In genomic region chr11:115266066-115266465, GRCh38 we compare ENCODE assay signal across 30 cellular contexts.
"Had no signal": no experiment of that assay in that cellular context is flagged by ENCODE, and none has a peak within 500 bp of the region (broad histone marks: within the 10 kb centered on the region; RNA-seq: fewer than 3 reads in every experiment).

No MANE protein-coding gene starts in this region.

- H3K79me2 ChIP-seq: hepatocyte, parathyroid adenoma had no signal

- H3K27ac Mint-ChIP-seq: activated B cell treated with CpG ODN at 0.5 μM for 24 hours; activated CD8-positive, alpha-beta T cell treated with anti-CD3 and anti-CD28 coated beads for 36 hours; activated naive CD4-positive, alpha-beta T cell treated with anti-CD3 and anti-CD28 coated beads, Interleukin-2, amount 50 U/mL, for 24 hours; activated T-helper 17 cell treated with anti-CD3 and anti-CD28 coated beads, Interleukin-2, amount 50 U/mL, for 72 hours; memory B cell; naive thymus-derived CD4-positive, alpha-beta T cell; stimulated activated naive B cell treated with anti-CD40 and anti-IgM and Interleukin-4, amounts not matched to agents 10 μg/mL and 1 μg/mL and 100 μg/mL, for 72 hours; T-helper 2 cell treated with Interferon-gamma antibody and Interleukin-4, amounts not matched to agents 5 μg/mL and 100 μg/mL, for 36 hours had no signal

- H3K27ac ChIP-seq: epithelial cell of prostate, gastrocnemius medialis, hepatocyte, parathyroid adenoma, psoas muscle, right atrium auricular region, stomach, thyroid gland, upper lobe of left lung had no signal

- H3K27me3 Mint-ChIP-seq: activated B cell treated with CpG ODN at 0.5 μM for 24 hours, memory B cell had no signal

- H3K4me3 ChIP-seq: gastrocnemius medialis, hepatocyte, psoas muscle, right atrium auricular region, stomach, thyroid gland, upper lobe of left lung had no signal

- H2AFZ ChIP-seq: hepatocyte, parathyroid adenoma had no signal

- H3K4me1 ChIP-seq: parathyroid adenoma had no signal

- H3K27me3 ChIP-seq: gastrocnemius medialis, hepatocyte, right atrium auricular region, stomach, thyroid gland, upper lobe of left lung had no signal

- H3K36me3 ChIP-seq: gastrocnemius medialis, right atrium auricular region, stomach, thyroid gland, upper lobe of left lung had no signal

- ATAC-seq: activated CD8-positive, alpha-beta T cell treated with anti-CD3 and anti-CD28 coated beads for 36 hours; activated T-cell treated with anti-CD3 and anti-CD28 coated beads, Interleukin-2, amount 50 U/mL, for 4 hours; activated T-helper 17 cell treated with anti-CD3 and anti-CD28 coated beads, Interleukin-2, amount 50 U/mL, for 72 hours; gastrocnemius medialis; left colon; naive thymus-derived CD4-positive, alpha-beta T cell; psoas muscle; stimulated activated naive B cell treated with anti-CD40 and anti-IgM and Interleukin-4, amounts not matched to agents 10 μg/mL and 1 μg/mL and 100 μg/mL, for 72 hours had no signal

- DNase-seq: activated B cell treated with CpG ODN at 0.5 μM for 24 hours; activated CD4-positive, alpha-beta T cell treated with anti-CD3 and anti-CD28 coated beads, Interleukin-2, amount 50 U/mL, for 1 hour; activated CD8-positive, alpha-beta T cell treated with anti-CD3 and anti-CD28 coated beads for 36 hours; activated gamma-delta T cell treated with Interleukin-2 at 50 U/mL for 16 hours; activated T-cell treated with anti-CD3 and anti-CD28 coated beads, Interleukin-2, amount 50 U/mL, for 4 hours; dermis blood vessel endothelial cell; effector CD4-positive, alpha-beta T cell; gastrocnemius medialis; islet precursor cell; left colon; midbrain; naive thymus-derived CD4-positive, alpha-beta T cell; nucleus accumbens; psoas muscle; stimulated activated CD4-positive, alpha-beta T cell treated with anti-CD3 and anti-CD28 coated beads, Interleukin-15, amount 100 ng/mL, for 24 hours; stimulated activated CD4-positive, alpha-beta T cell treated with anti-CD3 and anti-CD28 coated beads, Interleukin-2, amount 100 ng/mL, for 24 hours; stimulated activated naive B cell treated with anti-CD40 and anti-IgM and Interleukin-4, amounts not matched to agents 10 μg/mL and 1 μg/mL and 100 μg/mL, for 72 hours; stomach; thyroid gland; upper lobe of left lung had no signal

- H3K4me1 Mint-ChIP-seq: activated B cell treated with CpG ODN at 0.5 μM for 24 hours; activated naive CD4-positive, alpha-beta T cell treated with anti-CD3 and anti-CD28 coated beads, Interleukin-2, amount 50 U/mL, for 24 hours; activated T-helper 17 cell treated with anti-CD3 and anti-CD28 coated beads, Interleukin-2, amount 50 U/mL, for 72 hours; memory B cell; naive thymus-derived CD4-positive, alpha-beta T cell; stimulated activated naive B cell treated with anti-CD40 and anti-IgM and Interleukin-4, amounts not matched to agents 10 μg/mL and 1 μg/mL and 100 μg/mL, for 72 hours had no signal

- H3K4me3 Mint-ChIP-seq: activated B cell treated with CpG ODN at 0.5 μM for 24 hours; activated CD8-positive, alpha-beta T cell treated with anti-CD3 and anti-CD28 coated beads for 36 hours; activated naive CD4-positive, alpha-beta T cell treated with anti-CD3 and anti-CD28 coated beads, Interleukin-2, amount 50 U/mL, for 24 hours; activated T-cell treated with anti-CD3 and anti-CD28 coated beads, Interleukin-2, amount 50 U/mL, for 4 hours; activated T-helper 17 cell treated with anti-CD3 and anti-CD28 coated beads, Interleukin-2, amount 50 U/mL, for 72 hours; memory B cell; naive thymus-derived CD4-positive, alpha-beta T cell; neural crest cell; stimulated activated naive B cell treated with anti-CD40 and anti-IgM and Interleukin-4, amounts not matched to agents 10 μg/mL and 1 μg/mL and 100 μg/mL, for 72 hours; T-helper 2 cell treated with Interferon-gamma antibody and Interleukin-4, amounts not matched to agents 5 μg/mL and 100 μg/mL, for 36 hours had no signal

- H3K9me3 Mint-ChIP-seq: activated B cell treated with CpG ODN at 0.5 μM for 24 hours; activated CD8-positive, alpha-beta T cell treated with anti-CD3 and anti-CD28 coated beads for 36 hours; activated naive CD4-positive, alpha-beta T cell treated with anti-CD3 and anti-CD28 coated beads, Interleukin-2, amount 50 U/mL, for 24 hours; activated T-cell treated with anti-CD3 and anti-CD28 coated beads, Interleukin-2, amount 50 U/mL, for 4 hours; activated T-helper 17 cell treated with anti-CD3 and anti-CD28 coated beads, Interleukin-2, amount 50 U/mL, for 72 hours; memory B cell; neural crest cell; stimulated activated naive B cell treated with anti-CD40 and anti-IgM and Interleukin-4, amounts not matched to agents 10 μg/mL and 1 μg/mL and 100 μg/mL, for 72 hours; T-helper 2 cell treated with Interferon-gamma antibody and Interleukin-4, amounts not matched to agents 5 μg/mL and 100 μg/mL, for 36 hours had no signal

- H3K36me3 Mint-ChIP-seq: activated naive CD4-positive, alpha-beta T cell treated with anti-CD3 and anti-CD28 coated beads, Interleukin-2, amount 50 U/mL, for 24 hours; memory B cell; naive thymus-derived CD4-positive, alpha-beta T cell; stimulated activated naive B cell treated with anti-CD40 and anti-IgM and Interleukin-4, amounts not matched to agents 10 μg/mL and 1 μg/mL and 100 μg/mL, for 72 hours had no signal

- H3K9me3 ChIP-seq: gastrocnemius medialis, psoas muscle, right atrium auricular region, stomach, thyroid gland, upper lobe of left lung had no signal

- H3K9ac ChIP-seq: parathyroid adenoma had no signal

- FAIRE-seq: colon had no signal

- H3K4me2 ChIP-seq: hepatocyte had no signal
